Comparison of ENCODE assay signal across 27 cellular contexts in the genomic region with DNA sequence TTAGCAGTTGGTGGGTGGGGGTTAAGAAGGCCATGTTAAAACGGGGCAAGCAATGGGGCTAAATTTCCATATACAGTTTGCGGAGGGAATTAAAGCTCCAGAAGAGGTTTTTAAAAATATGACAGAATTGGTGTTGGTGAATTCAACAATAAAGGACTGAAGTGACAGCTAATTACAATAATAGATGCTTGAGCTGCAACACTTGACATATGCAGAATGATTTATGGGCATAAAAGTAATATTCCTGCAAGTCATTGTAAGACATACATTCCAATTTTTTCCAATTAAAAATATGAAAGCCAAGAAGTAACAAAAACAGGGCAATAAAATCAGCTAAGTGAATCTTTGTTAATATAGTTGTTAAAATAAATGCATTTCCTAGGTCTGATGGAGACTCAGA.
"Had no signal": no experiment of that assay in that cellular context is flagged by ENCODE, and none has a peak within 500 bp of the region (broad histone marks: within the 10 kb centered on the region; RNA-seq: fewer than 3 reads in every experiment).

No MANE protein-coding gene starts in this region.

- DNase-seq: colonic mucosa; effector CD8-positive, alpha-beta T cell; endodermal cell; foreskin keratinocyte; glutamatergic neuron; heart right ventricle; hippocampal formation; left cardiac atrium; left lung; mesendoderm; midbrain; naive thymus-derived CD4-positive, alpha-beta T cell; nucleus accumbens; stimulated activated CD4-positive, alpha-beta T cell treated with anti-CD3 and anti-CD28 coated beads, Interleukin-12 subunit alpha, Interleukin-12 subunit beta, amount 100 ng/mL, for 4 hours; stimulated activated CD4-positive, alpha-beta T cell treated with anti-CD3 and anti-CD28 coated beads, Interleukin-2, amount 100 ng/mL, for 24 hours; stimulated activated CD4-positive, alpha-beta T cell treated with anti-CD3 and anti-CD28 coated beads, Interleukin-4, amount 100 ng/mL, for 24 hours; stimulated activated naive CD4-positive, alpha-beta T cell treated with Interleukin-2 at 50 U/mL for 16 hours; stomach; tibial artery had no signal

- H3K9me3 Mint-ChIP-seq: dendritic cell treated with granulocyte-macrophage colony-stimulating factor and Interleukin-4, amounts not matched to agents 40 ng/mL and 50 ng/mL, for 4 days; nephron had no signal

- H3K27me3 Mint-ChIP-seq: dendritic cell treated with granulocyte-macrophage colony-stimulating factor and Interleukin-4, amounts not matched to agents 40 ng/mL and 50 ng/mL, for 4 days; naive thymus-derived CD4-positive, alpha-beta T cell; type B pancreatic cell had no signal

- H3K36me3 Mint-ChIP-seq: naive thymus-derived CD4-positive, alpha-beta T cell; stimulated activated effector memory CD8-positive, alpha-beta T cell treated with anti-CD3 and anti-CD28 coated beads, Interleukin-12 subunit alpha, Interleukin-12 subunit beta, amount 100 ng/mL, for 72 hours; type B pancreatic cell had no signal

- H3K27me3 ChIP-seq: colonic mucosa, esophagus muscularis mucosa, foreskin keratinocyte, heart right ventricle, left lung, right atrium auricular region, stomach, tibial artery had no signal

- H3K27ac Mint-ChIP-seq: dendritic cell treated with granulocyte-macrophage colony-stimulating factor and Interleukin-4, amounts not matched to agents 40 ng/mL and 50 ng/mL, for 4 days; endodermal cell; naive thymus-derived CD4-positive, alpha-beta T cell; nephron; stimulated activated effector memory CD8-positive, alpha-beta T cell treated with anti-CD3 and anti-CD28 coated beads, Interleukin-12 subunit alpha, Interleukin-12 subunit beta, amount 100 ng/mL, for 72 hours; type B pancreatic cell had no signal

- H3K4me1 Mint-ChIP-seq: naive thymus-derived CD4-positive, alpha-beta T cell; stimulated activated effector memory CD8-positive, alpha-beta T cell treated with anti-CD3 and anti-CD28 coated beads, Interleukin-12 subunit alpha, Interleukin-12 subunit beta, amount 100 ng/mL, for 72 hours had no signal

- H3K36me3 ChIP-seq: colonic mucosa, esophagus muscularis mucosa, heart right ventricle, left lung, prostate gland, right atrium auricular region, stomach, tibial artery had no signal

- H3K4me1 ChIP-seq: colonic mucosa, esophagus muscularis mucosa, heart right ventricle, left lung, prostate gland, right atrium auricular region, stomach, tibial artery had no signal

- H3K4me2 ChIP-seq: smooth muscle cell had no signal

- H3K27ac ChIP-seq: colonic mucosa, esophagus muscularis mucosa, foreskin keratinocyte, heart right ventricle, left lung, prostate gland, right atrium auricular region, stomach, tibial artery had no signal

- H3K4me3 Mint-ChIP-seq: dendritic cell treated with granulocyte-macrophage colony-stimulating factor and Interleukin-4, amounts not matched to agents 40 ng/mL and 50 ng/mL, for 4 days; endodermal cell; naive thymus-derived CD4-positive, alpha-beta T cell; nephron; stimulated activated effector memory CD8-positive, alpha-beta T cell treated with anti-CD3 and anti-CD28 coated beads, Interleukin-12 subunit alpha, Interleukin-12 subunit beta, amount 100 ng/mL, for 72 hours; type B pancreatic cell had no signal

- H3K4me3 ChIP-seq: colonic mucosa, esophagus muscularis mucosa, heart right ventricle, left lung, prostate gland, right atrium auricular region, smooth muscle cell, stomach, tibial artery had no signal

- H3K9me3 ChIP-seq: colonic mucosa, esophagus muscularis mucosa, heart right ventricle, left lung, prostate gland, right atrium auricular region, stomach, tibial artery had no signal
